ENCODE assay signal across 8 cellular contexts in the genomic region with DNA sequence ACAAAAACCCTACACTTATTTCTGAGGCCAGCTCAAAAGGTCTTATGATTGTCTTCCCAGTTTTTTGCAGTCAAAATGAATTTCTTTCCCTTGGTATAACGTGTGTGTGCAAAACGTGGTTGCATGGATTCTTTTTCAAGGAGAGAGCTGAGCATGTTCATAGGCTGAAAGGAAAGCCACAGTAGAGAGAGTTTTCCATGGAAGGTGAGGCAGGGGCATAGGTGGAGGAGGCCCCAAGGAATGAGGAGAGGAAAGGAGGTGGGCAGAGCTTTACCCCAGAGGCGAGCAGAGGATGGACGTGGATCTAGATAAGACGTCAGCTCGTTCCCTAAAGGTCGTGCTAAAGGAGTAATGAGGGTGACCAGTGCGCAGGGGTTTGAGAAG. TPM values are rescaled to one million over a fixed set of nuclear protein-coding genes. Genes with fewer than 3 reads are reported as not detected.
DNase-seq lines count a peak whose midpoint lies in the region; ATAC-seq and TF ChIP-seq lines count a peak whose summit lies in the region.

No MANE protein-coding gene starts in this region.

- H2AFZ ChIP-seq in smooth muscle cell (ENCODE audit: low read depth), result peak overlapping the region; percentile 38

- H3K4me3 ChIP-seq in SJCRH30, result peak overlapping the region; percentile 89
- peak overlapping the region; percentile 57 for H3K4me3 ChIP-seq in fibroblast of villous mesenchyme (ENCODE audit: low read depth, low read length)
- H3K4me3 ChIP-seq in smooth muscle cell, result peak overlapping the region; percentile 61

- H3K36me3 ChIP-seq in SJCRH30 (peaks cover 41% of the 10 kb centered on the region), smooth muscle cell (ENCODE audit: low read depth) (peaks cover 5% of the 10 kb centered on the region)

- WGBS in smooth muscle cell (ENCODE audit: low lambda C conversion rate), result 23% methylated on average over 8 of the region's 8 CpGs

- ATAC-seq in GM21619 (IDR thresholded peaks at IDR 0.05; ENCODE audit: unreplicated experiment), result peak; percentile 5
- ATAC-seq in GM18520 (IDR thresholded peaks at IDR 0.05; ENCODE audit: unreplicated experiment), result no peak

- H3K27me3 ChIP-seq in SJCRH30 (no peaks in the 10 kb centered on the region), smooth muscle cell (ENCODE audit: low read depth) (no peaks in the 10 kb centered on the region)

- H3K9me3 ChIP-seq in SJCRH30 (replicated peaks), result no peaks in the 10 kb centered on the region
- no peaks in the 10 kb centered on the region for H3K9me3 ChIP-seq in smooth muscle cell (replicated peaks; ENCODE audit: low read depth)

- peaks cover 35% of the 10 kb centered on the region for H3K4me1 ChIP-seq in SJCRH30
- H3K4me1 ChIP-seq in smooth muscle cell (ENCODE audit: low read depth), result peaks cover 32% of the 10 kb centered on the region

- peaks cover 29% of the 10 kb centered on the region for H3F3A ChIP-seq in smooth muscle cell (ENCODE audit: low read depth)

- TF ChIP-seq CTCF in fibroblast of villous mesenchyme (IDR thresholded peaks at IDR 0.05; ENCODE audit: insufficient read depth, low read depth, low read length) (no peak), smooth muscle cell (IDR thresholded peaks at IDR 0.05; ENCODE audit: borderline replicate concordance, insufficient read depth, poor library complexity, severe bottlenecking) (no peak)

- H3K9ac ChIP-seq in smooth muscle cell (ENCODE audit: low read depth), result peak overlapping the region; percentile 38

- H3K79me2 ChIP-seq in smooth muscle cell (ENCODE audit: low read depth), result peaks cover 31% of the 10 kb centered on the region

- peaks cover 38% of the 10 kb centered on the region for H4K20me1 ChIP-seq in smooth muscle cell (ENCODE audit: low read depth)

- H3K27ac ChIP-seq in SJCRH30, result peak overlapping the region; percentile 89
- peak overlapping the region; percentile 79 for H3K27ac ChIP-seq in smooth muscle cell (ENCODE audit: low read depth)

- DNase-seq in SJCRH30 (no peak), fibroblast of villous mesenchyme (ENCODE audit: low read depth) (no peak), smooth muscle cell (lab: John Stamatoyannopoulos, UW; ENCODE audit: unreplicated experiment) (no peak), AG08395 (ENCODE audit: low spot score) (no peak), DMS 273 treated with DMSO at 0.1 percent for 48 hours (lab: John Stamatoyannopoulos, UW) (no peak)
- no peak for DNase-seq in effector CD8-positive, alpha-beta T cell (lab: John Stamatoyannopoulos, UW)

- H3K4me2 ChIP-seq in smooth muscle cell, result peak overlapping the region; percentile 80

RNA-seq across cellular contexts. Expression of gene TRPV2, which starts 22.8 kb away (rescaled TPM):
- total RNA-seq in SJCRH30 (2014; rRNA removed; shearing (Covaris generic)), result 0.42 and 0.63 TPM in 2 replicates
- total RNA-seq in fibroblast of villous mesenchyme (53.5 and 106 TPM in 2 replicates), smooth muscle cell (51.4 and 58.0 TPM in 2 replicates)
- 65.6 and 92.9 TPM in 2 replicates for polyA plus RNA-seq in smooth muscle cell

RNA-seq across cellular contexts. Expression of gene LRRC75A, which starts 53.8 kb away (rescaled TPM):
- total RNA-seq in SJCRH30 (2014; rRNA removed; shearing (Covaris generic)), result 3.7 and 4.8 TPM in 2 replicates
- total RNA-seq in fibroblast of villous mesenchyme (0.32 and 2.6 TPM in 2 replicates), smooth muscle cell (0.76 and 2.7 TPM in 2 replicates)
- 0.70 and 2.2 TPM in 2 replicates for polyA plus RNA-seq in smooth muscle cell

RNA-seq across cellular contexts. Expression of gene UBB, which starts 57.3 kb away (rescaled TPM):
- total RNA-seq in SJCRH30 (2014; rRNA removed; shearing (Covaris generic)), result 2,921 and 3,511 TPM in 2 replicates
- total RNA-seq in fibroblast of villous mesenchyme (1,346 and 1,383 TPM in 2 replicates), smooth muscle cell (1,100 and 1,184 TPM in 2 replicates)
- 2,038 and 2,323 TPM in 2 replicates for polyA plus RNA-seq in smooth muscle cell

Comparison
In these comparisons a context has a peak if more than half of its experiments do, and no peak if none do; other contexts are left out.
1. RNA of gene TRPV2, which starts 22.8 kb away (total RNA-seq): 51.4 to 58.0 TPM in smooth muscle cell and 53.5 to 106 TPM in fibroblast of villous mesenchyme; 0.42 to 0.63 TPM in SJCRH30; every median in the first group is over 10 times any median in the second.
2. Peak in every context shown above with its lines, with median percentiles within 50 percentile points of each other: H3K4me3 ChIP-seq.